19 cellular contexts compared by ENCODE assay signal in genomic region chr18:55555628-55556027, GRCh38. TPM values are rescaled to one million over a fixed set of nuclear protein-coding genes. Genes with fewer than 3 reads are reported as not detected.
DNase-seq lines count a peak whose midpoint lies in the region; ATAC-seq and TF ChIP-seq lines count a peak whose summit lies in the region.
"Had no signal": no experiment of that assay in that cellular context is flagged by ENCODE, and none has a peak within 500 bp of the region (broad histone marks: within the 10 kb centered on the region; RNA-seq: fewer than 3 reads in every experiment).

No MANE protein-coding gene starts in this region.

- H3K36me3 Mint-ChIP-seq in brain: peaks cover 47% of the 10 kb centered on the region
- H3K36me3 Mint-ChIP-seq: CD8-positive, alpha-beta memory T cell had no signal

- no peak for TF ChIP-seq CTCF in OCI-LY1 (IDR thresholded peaks at IDR 0.05; ENCODE audit: low read length)
- TF ChIP-seq CTCF in brain (conservative IDR thresholded peaks at IDR 0.05): no peak

- peaks cover 2% of the 10 kb centered on the region for H3K27me3 Mint-ChIP-seq in brain
- H3K27me3 Mint-ChIP-seq: CD4-positive, alpha-beta T cell; CD8-positive, alpha-beta memory T cell had no signal

- no peak for ATAC-seq in GM21576 (IDR thresholded peaks at IDR 0.05; ENCODE audit: unreplicated experiment)
- ATAC-seq: HCT116 had no signal

- H3K4me2 ChIP-seq in BLaER1 (peak overlapping the region; percentile 47; the same call in 1 of the 2 replicates), OCI-LY1 (ENCODE audit: low read length) (peak overlapping the region; percentile 5; the same call in 1 of the 2 replicates)

- H3K9ac ChIP-seq in BLaER1 (no peak overlapping the region), OCI-LY1 (ENCODE audit: low read length) (peak overlapping the region; percentile 40; the same call in 1 of the 2 replicates)
- H3K9ac ChIP-seq: BLaER1 treated with 17β-estradiol and CSF1 and Interleukin-3, amounts not matched to agents 10 nM and 100 nM; GM23248 had no signal

- no peaks in the 10 kb centered on the region for H3K9me2 ChIP-seq in OCI-LY1 (ENCODE audit: low read depth, low read length)

- no peak overlapping the region for H2AFZ ChIP-seq in OCI-LY1 (ENCODE audit: low read length)
- H2AFZ ChIP-seq: GM23248 had no signal

- peak overlapping the region in 2 of 5 experiments; percentile 17 to 32 for H3K4me3 Mint-ChIP-seq in brain
- H3K4me3 Mint-ChIP-seq: B cell; CD14-positive monocyte; CD4-positive, alpha-beta T cell; CD8-positive, alpha-beta memory T cell had no signal

- H3K27ac ChIP-seq in BLaER1 (no peak overlapping the region), OCI-LY1 (ENCODE audit: low read depth, low read length, poor library complexity, severe bottlenecking) (peak overlapping the region; percentile 95)
- H3K27ac ChIP-seq: 22Rv1; BLaER1 treated with 17β-estradiol and CSF1 and Interleukin-3, amounts not matched to agents 10 nM and 100 nM; GM23248 had no signal

- no peak overlapping the region for H3K4me3 ChIP-seq in BLaER1
- H3K4me3 ChIP-seq in OCI-LY1 (ENCODE audit: low read depth, low read length, poor library complexity, severe bottlenecking): no peak overlapping the region
- H3K4me3 ChIP-seq: BLaER1 treated with 17β-estradiol and CSF1 and Interleukin-3, amounts not matched to agents 10 nM and 100 nM; GM23248 had no signal

- peaks cover 81% of the 10 kb centered on the region for H4K20me1 ChIP-seq in BLaER1
- H4K20me1 ChIP-seq in OCI-LY1 (ENCODE audit: insufficient read depth, low read length): no peaks in the 10 kb centered on the region

- peaks cover 80% of the 10 kb centered on the region for H3K4me1 ChIP-seq in BLaER1
- H3K4me1 ChIP-seq in OCI-LY1 (ENCODE audit: insufficient read depth, low read length, severe bottlenecking): peaks cover 100% of the 10 kb centered on the region

- no peaks in the 10 kb centered on the region; the same call in 1 of the 2 replicates for H3F3A ChIP-seq in OCI-LY1 (ENCODE audit: insufficient read depth, low read length)

- H3K79me2 ChIP-seq in OCI-LY1 (ENCODE audit: insufficient read depth, low read length): peaks cover 52% of the 10 kb centered on the region

- H3K36me3 ChIP-seq in BLaER1 (peaks cover 37% of the 10 kb centered on the region), OCI-LY1 (ENCODE audit: insufficient read depth, low read length) (peaks cover 10% of the 10 kb centered on the region; the same call in 1 of the 2 replicates)

- peak overlapping the region in 4 of 5 experiments; percentile 30 to 80 (median 44) for H3K27ac Mint-ChIP-seq in brain
- H3K27ac Mint-ChIP-seq: B cell; CD14-positive monocyte; CD4-positive, alpha-beta T cell; CD8-positive, alpha-beta memory T cell had no signal

- DNase-seq in NCI-H1105 treated with DMSO at 0.1 percent for 48 hours (lab: John Stamatoyannopoulos, UW): peak; percentile 21
- no peak for DNase-seq in NCI-H1105 (lab: John Stamatoyannopoulos, UW)
- no peak for DNase-seq in D341Med (ENCODE audit: low spot score)
- DNase-seq in MV-4-11 (lab: John Stamatoyannopoulos, UW): no peak
- DNase-seq: CD4-positive, alpha-beta T cell; CD8-positive, alpha-beta memory T cell; DMS153; DND-41; GM23248; H7 had no signal

- peaks cover 92% of the 10 kb centered on the region for H3K4me1 Mint-ChIP-seq in brain
- H3K4me1 Mint-ChIP-seq: CD14-positive monocyte; CD8-positive, alpha-beta memory T cell had no signal

- H3K27me3 ChIP-seq in BLaER1 (no peaks in the 10 kb centered on the region), OCI-LY1 (ENCODE audit: insufficient read depth, low read length) (no peaks in the 10 kb centered on the region)
- H3K27me3 ChIP-seq: BLaER1 treated with 17β-estradiol and CSF1 and Interleukin-3, amounts not matched to agents 10 nM and 100 nM had no signal

- no peaks in the 10 kb centered on the region for H3K9me3 Mint-ChIP-seq in brain
- H3K9me3 Mint-ChIP-seq: CD4-positive, alpha-beta T cell had no signal

- no peaks in the 10 kb centered on the region for H3K9me3 ChIP-seq in BLaER1
- H3K9me3 ChIP-seq in OCI-LY1 (ENCODE audit: low read length): no peaks in the 10 kb centered on the region
- H3K9me3 ChIP-seq: BLaER1 treated with 17β-estradiol and CSF1 and Interleukin-3, amounts not matched to agents 10 nM and 100 nM had no signal

RNA-seq across cellular contexts. Expression of gene TCF4, which starts 32.4 kb away (rescaled TPM):
- polyA plus RNA-seq in brain (ENCODE audit: insufficient read depth, low read depth, low replicate concordance): 29.3 TPM
